In the genomic region with DNA sequence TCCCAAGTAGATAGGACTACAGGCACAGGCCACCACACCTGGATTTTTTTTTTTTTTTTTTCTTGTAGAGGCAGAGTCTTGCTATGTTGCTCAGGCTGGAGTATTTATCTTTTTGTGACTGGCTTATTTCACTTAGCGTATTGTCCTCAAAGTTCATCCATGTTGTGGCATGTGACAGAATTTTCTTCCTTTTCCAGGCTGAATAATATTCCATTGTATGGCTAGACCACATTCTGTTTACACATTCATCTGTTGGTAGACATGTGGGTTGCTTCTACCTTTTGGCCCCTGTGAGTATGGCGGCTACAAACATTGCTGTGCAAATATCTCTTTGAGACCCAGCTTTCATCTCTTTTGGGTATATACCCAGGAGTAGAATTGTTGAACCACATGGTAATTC, we compare ENCODE assay signal across 28 cellular contexts.
DNase-seq lines count a peak whose midpoint lies in the region; ATAC-seq, FAIRE-seq and TF ChIP-seq lines count a peak whose summit lies in the region.
"Had no signal": no experiment of that assay in that cellular context is flagged by ENCODE, and none has a peak within 500 bp of the region (broad histone marks: within the 10 kb centered on the region; RNA-seq: fewer than 3 reads in every experiment).

No MANE protein-coding gene starts in this region.

- intact Hi-C loops in Panc1 (cut with micrococcal nuclease; ENCODE audit: unreplicated experiment) (loop anchor here (5.0 kb wide), 1 partner anchor 37 kb away; no protein-coding TSS in a partner anchor), K562 (cut with micrococcal nuclease) (loop anchor here (5.0 kb wide), 1 partner anchor 37 kb away; no protein-coding TSS in a partner anchor)
- intact Hi-C loops in dendritic cell treated with granulocyte-macrophage colony-stimulating factor and Interleukin-4, amounts not matched to agents 40 ng/mL and 50 ng/mL, for 4 days (cut with micrococcal nuclease): loop anchor here (5.0 kb wide), 1 partner anchor 37 kb away; no protein-coding TSS in a partner anchor

- TF ChIP-seq CTCF in Panc1 (IDR thresholded peaks at IDR 0.05) (no peak), K562 (IDR thresholded peaks at IDR 0.05 in 2 of 3, conservative IDR thresholded peaks at IDR 0.05 in 1 of 3; ENCODE audit: insufficient read depth in 2 of 3, low read depth in 1 of 3, low read length in 3 of 3) (no peak)

- CTCF ChIA-PET in Panc1 (lab: Charles Lee) (no interaction called here), K562 (lab: Yijun Ruan, JAX; ENCODE audit: low intra/inter-chr PET ratio) (no interaction called here)

- peak overlapping the region; percentile 85 for H3K27ac ChIP-seq in Panc1 (ENCODE audit: low read length)
- no peak overlapping the region for H3K27ac ChIP-seq in K562 (ENCODE audit: extremely low read depth, low read depth, low read length)
- H3K27ac ChIP-seq: BLaER1 had no signal

- no peak for FAIRE-seq in K562 (lab: Jason Lieb, UNC)
- FAIRE-seq: A204.1, GM12878, GM12892, GM18507 had no signal

- peak overlapping the region; percentile 45 for H3K27ac Mint-ChIP-seq in dendritic cell treated with granulocyte-macrophage colony-stimulating factor and Interleukin-4, amounts not matched to agents 40 ng/mL and 50 ng/mL, for 4 days
- H3K27ac Mint-ChIP-seq in memory B cell: peak overlapping the region; percentile 36
- H3K27ac Mint-ChIP-seq: CD4-positive, CD25-positive, alpha-beta regulatory T cell had no signal

- H3K9ac ChIP-seq in K562 (ENCODE audit: insufficient read depth in 1 of 2, low read depth in 2 of 2, low read length in 2 of 2): no peak overlapping the region
- H3K9ac ChIP-seq: BLaER1 had no signal

- H3K4me3 ChIP-seq in Panc1 (ENCODE audit: low read depth in 2 of 2, low read length in 2 of 2) (no peak overlapping the region), K562 (no peak overlapping the region)
- H3K4me3 ChIP-seq: BLaER1, GM12878 had no signal

- no peak overlapping the region for H3K4me2 ChIP-seq in K562 (ENCODE audit: insufficient read depth, low read length)
- H3K4me2 ChIP-seq: BLaER1 had no signal

- WGBS in K562 (ENCODE audit: insufficient coverage, low coverage, missing lambda C conversion rate): 20% methylated on average over 2 of the region's 2 CpGs

- no peaks in the 10 kb centered on the region for H3K79me2 ChIP-seq in K562 (ENCODE audit: control insufficient read depth, insufficient read depth, low read length)

- H3K4me3 Mint-ChIP-seq in dendritic cell treated with granulocyte-macrophage colony-stimulating factor and Interleukin-4, amounts not matched to agents 40 ng/mL and 50 ng/mL, for 4 days: no peak overlapping the region
- no peak overlapping the region for H3K4me3 Mint-ChIP-seq in memory B cell
- H3K4me3 Mint-ChIP-seq: CD14-positive monocyte; CD4-positive, alpha-beta memory T cell; CD4-positive, CD25-positive, alpha-beta regulatory T cell; CD8-positive, alpha-beta memory T cell had no signal

- ATAC-seq in Panc1 (no peak), K562 (no peak), memory B cell (ENCODE audit: low read depth) (no peak), GM21717 (IDR thresholded peaks at IDR 0.05; ENCODE audit: unreplicated experiment) (no peak), HG03469 (IDR thresholded peaks at IDR 0.05; ENCODE audit: unreplicated experiment) (no peak)
- ATAC-seq: GM12878 had no signal

- DNase-seq in Panc1 (ENCODE audit: low read depth, low spot score): no peak
- no peak for DNase-seq in K562 (ENCODE audit: extremely low read depth in 1 of 4, low spot score in 3 of 4)
- no peak for DNase-seq in memory B cell (ENCODE audit: low spot score in 2 of 2)
- no peak for DNase-seq in NCI-H345 (lab: John Stamatoyannopoulos, UW)
- no peak for DNase-seq in HuH-7.5 (ENCODE audit: low spot score)
- DNase-seq: 8988T; ACHN; BE2C; C1 segment of cervical spinal cord; CD4-positive, alpha-beta memory T cell; CD4-positive, CD25-positive, alpha-beta regulatory T cell; CD8-positive, alpha-beta memory T cell; COR-L47; DMS 273 treated with DMSO at 0.1 percent for 48 hours; DMS153; DMS79; DND-41; EL; GDM1 had no signal

- no peaks in the 10 kb centered on the region for H3K27me3 ChIP-seq in Panc1 (ENCODE audit: control insufficient read depth, insufficient read depth, low read length)
- H3K27me3 ChIP-seq in K562 (ENCODE audit: control insufficient read depth in 2 of 2, insufficient read depth in 2 of 2, low read length in 2 of 2): peaks cover 5% of the 10 kb centered on the region in 2 experiments; a peak in 3 of 5 replicates
- H3K27me3 ChIP-seq: BE2C, BLaER1 had no signal

- POLR2A ChIA-PET in Panc1 (lab: Charles Lee) (interaction anchor here (0.7 kb wide), 1 partner anchor 53 kb away, joined by 3 read pairs; no protein-coding TSS in a partner anchor), K562 (lab: Yijun Ruan, JAX) (no interaction called here)

- TF ChIP-seq RAD21 in K562 (CRISPR knock-in tag; conservative IDR thresholded peaks at IDR 0.05 in 1 of 2, IDR thresholded peaks at IDR 0.05 in 1 of 2): no peak

- no peaks in the 10 kb centered on the region for H3K27me3 Mint-ChIP-seq in dendritic cell treated with granulocyte-macrophage colony-stimulating factor and Interleukin-4, amounts not matched to agents 40 ng/mL and 50 ng/mL, for 4 days
- no peaks in the 10 kb centered on the region for H3K27me3 Mint-ChIP-seq in memory B cell

- H3K9me3 ChIP-seq in Panc1 (ENCODE audit: control insufficient read depth, insufficient read depth, low read depth, low read length) (no peaks in the 10 kb centered on the region), K562 (replicated peaks; ENCODE audit: control insufficient read depth, insufficient read depth, low read depth, low read length) (0 out of 2 replicates have a peak, but pooled peaks cover 3% of the 10 kb centered on the region)

- peaks cover 69% of the 10 kb centered on the region for H3K4me1 Mint-ChIP-seq in dendritic cell treated with granulocyte-macrophage colony-stimulating factor and Interleukin-4, amounts not matched to agents 40 ng/mL and 50 ng/mL, for 4 days (ENCODE audit: low read depth)
- H3K4me1 Mint-ChIP-seq in memory B cell: peaks cover 14% of the 10 kb centered on the region

- no peak for TF ChIP-seq POLR2A in K562 (conservative IDR thresholded peaks at IDR 0.05)

- H3K4me1 ChIP-seq in Panc1 (ENCODE audit: control insufficient read depth, insufficient read depth, low read length) (peaks cover 33% of the 10 kb centered on the region), K562 (replicated peaks in 1 of 2; ENCODE audit: control insufficient read depth in 2 of 2, insufficient read depth in 2 of 2, low read length in 2 of 2) (peaks cover 1 to 8% of the 10 kb centered on the region in 2 experiments; a peak in 4 of 5 replicates)

- no peaks in the 10 kb centered on the region for H4K20me1 ChIP-seq in K562 (replicated peaks; ENCODE audit: control insufficient read depth, insufficient read depth, low read length)
- H4K20me1 ChIP-seq: BLaER1 had no signal

- H2AFZ ChIP-seq in K562 (ENCODE audit: low read depth, low read length): no peak overlapping the region

- BruUV-seq in Panc1 (replicated peaks; lab: Mats Ljungman, UMichigan): no TSS peak
- no TSS peak for BruUV-seq in K562 (replicated peaks; lab: Mats Ljungman, UMichigan)

- H3K36me3 ChIP-seq in Panc1 (ENCODE audit: control insufficient read depth, insufficient read depth, low read length): no peaks in the 10 kb centered on the region
- no peaks in the 10 kb centered on the region for H3K36me3 ChIP-seq in K562 (ENCODE audit: control insufficient read depth, insufficient read depth, low read length)
- H3K36me3 ChIP-seq: BE2C, BLaER1 had no signal

- TF ChIP-seq EP300 in K562 (IDR thresholded peaks at IDR 0.05; ENCODE audit: low read length): no peak

- in situ Hi-C loops in Panc1 (cut with HindIII; ENCODE audit: low pct_unique_long_range_greater_than_20kb, low sequenced_read_pairs): no loop called here
- in situ Hi-C loops in K562 (cut with MboI): no loop called here

- H3K36me3 Mint-ChIP-seq in dendritic cell treated with granulocyte-macrophage colony-stimulating factor and Interleukin-4, amounts not matched to agents 40 ng/mL and 50 ng/mL, for 4 days (ENCODE audit: low read depth): peaks cover 6% of the 10 kb centered on the region
- no peaks in the 10 kb centered on the region for H3K36me3 Mint-ChIP-seq in memory B cell
- H3K36me3 Mint-ChIP-seq: CD14-positive monocyte; CD4-positive, alpha-beta memory T cell; CD4-positive, CD25-positive, alpha-beta regulatory T cell had no signal

- no peaks in the 10 kb centered on the region for H3K9me1 ChIP-seq in K562 (ENCODE audit: control insufficient read depth, insufficient read depth, low read length)

- no peaks in the 10 kb centered on the region for H3K9me3 Mint-ChIP-seq in dendritic cell treated with granulocyte-macrophage colony-stimulating factor and Interleukin-4, amounts not matched to agents 40 ng/mL and 50 ng/mL, for 4 days
- H3K9me3 Mint-ChIP-seq in memory B cell: no peaks in the 10 kb centered on the region

TF ChIP-seq in K562, 482 proteins besides CTCF, POLR2A, EP300 and RAD21:
- TF ChIP-seq ZNF23 (CRISPR knock-in tag; IDR thresholded peaks at IDR 0.05) (no peak), ZNF146 (CRISPR knock-in tag; IDR thresholded peaks at IDR 0.05; ENCODE audit: unreplicated experiment) (peak; percentile 56), BCOR (IDR thresholded peaks at IDR 0.05) (0 out of 2 replicates have a peak, but pooled peaks have one; percentile 9), RBM25 (IDR thresholded peaks at IDR 0.05; ENCODE audit: low read depth, low read length, severe bottlenecking) (peak; percentile 41)
